In the genomic region with DNA sequence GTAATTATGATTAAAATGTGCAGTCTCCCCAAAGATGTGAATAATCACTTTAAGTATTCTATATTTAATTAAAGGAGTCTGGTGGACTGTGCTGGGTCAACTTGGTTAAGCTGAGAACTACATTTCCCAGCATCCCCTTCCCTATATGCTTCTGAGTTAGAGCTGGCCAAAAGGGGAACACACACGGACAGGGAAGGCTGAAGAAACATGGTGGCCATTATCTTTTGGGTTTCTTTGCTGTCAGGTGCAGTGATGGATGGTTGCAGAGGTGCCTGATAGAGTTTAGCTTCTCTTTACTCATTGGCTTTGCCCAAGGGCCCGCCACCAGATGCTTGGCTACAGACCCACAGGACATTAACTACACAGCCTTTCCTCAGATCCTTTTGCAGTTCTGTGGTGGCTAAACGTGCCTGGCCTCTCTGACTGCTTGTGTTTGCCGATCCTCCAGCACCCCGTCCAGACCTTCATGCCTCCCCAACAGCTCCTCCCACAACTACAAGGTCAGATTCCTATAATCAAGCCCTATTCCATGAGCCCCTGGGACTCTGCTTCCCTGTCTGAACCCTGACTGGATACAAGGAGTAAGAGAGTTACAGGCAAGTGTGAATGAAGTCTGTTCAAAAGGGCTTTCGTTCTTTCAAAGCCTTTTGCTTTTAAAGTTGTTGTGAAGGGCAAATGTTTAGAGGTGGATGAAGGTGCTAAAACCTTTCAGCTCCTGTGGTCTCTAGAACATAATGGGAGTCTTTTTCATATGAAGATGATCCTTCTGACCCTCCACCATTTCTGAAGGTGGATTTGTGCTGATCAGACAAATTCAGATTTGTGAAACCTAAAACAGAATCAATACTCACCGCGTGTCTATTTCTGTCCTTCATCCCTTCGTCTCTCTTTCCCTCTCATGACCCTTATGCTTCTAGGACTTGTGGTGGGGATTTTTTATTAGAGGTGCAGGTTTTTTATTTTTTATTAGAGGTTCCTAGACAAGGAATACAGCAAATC, we compare ENCODE assay signal across 2 cellular contexts.
TF ChIP-seq lines count a peak whose summit lies in the region.

No MANE protein-coding gene starts in this region.

TF ChIP-seq in GM23338, 12 proteins besides CTCF, POLR2A, EP300 and RAD21 (continued from another document):
- TF ChIP-seq ETS1 (IDR thresholded peaks at IDR 0.05) (no peak), ZNF331 (CRISPR knock-in tag; IDR thresholded peaks at IDR 0.05; ENCODE audit: low read depth) (no peak), POLR2AphosphoS5 (IDR thresholded peaks at IDR 0.05; ENCODE audit: low read depth) (no peak), JUNB (IDR thresholded peaks at IDR 0.05; ENCODE audit: unreplicated experiment) (no peak)

TF ChIP-seq in K562, 482 proteins besides CTCF, POLR2A, EP300 and RAD21 (continued from another document):
- TF ChIP-seq, protein P1, sequence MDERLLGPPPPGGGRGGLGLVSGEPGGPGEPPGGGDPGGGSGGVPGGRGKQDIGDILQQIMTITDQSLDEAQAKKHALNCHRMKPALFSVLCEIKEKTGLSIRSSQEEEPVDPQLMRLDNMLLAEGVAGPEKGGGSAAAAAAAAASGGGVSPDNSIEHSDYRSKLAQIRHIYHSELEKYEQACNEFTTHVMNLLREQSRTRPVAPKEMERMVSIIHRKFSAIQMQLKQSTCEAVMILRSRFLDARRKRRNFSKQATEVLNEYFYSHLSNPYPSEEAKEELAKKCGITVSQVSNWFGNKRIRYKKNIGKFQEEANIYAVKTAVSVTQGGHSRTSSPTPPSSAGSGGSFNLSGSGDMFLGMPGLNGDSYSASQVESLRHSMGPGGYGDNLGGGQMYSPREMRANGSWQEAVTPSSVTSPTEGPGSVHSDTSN (CRISPR knock-in tag; IDR thresholded peaks at IDR 0.05; ENCODE audit: low read depth) = 0 out of 2 replicates have a peak, but pooled peaks have one; percentile 31
- TF ChIP-seq, protein P1 (tag; conservative IDR thresholded peaks at IDR 0.05; ENCODE audit: low read depth) = peak; percentile 84
- TF ChIP-seq MAFK (IDR thresholded peaks at IDR 0.05; ENCODE audit: low read length) = peak; percentile 19; the same call in 1 of the 2 replicates
- no peak for TF ChIP-seq MTF1 (CRISPR knock-in tag; IDR thresholded peaks at IDR 0.05; ENCODE audit: borderline replicate concordance)
- peak; percentile 35; a peak in 2 of 4 replicates for TF ChIP-seq SIX5 (IDR thresholded peaks at IDR 0.05; ENCODE audit: borderline replicate concordance in 1 of 2, insufficient read depth in 1 of 2, low read depth in 1 of 2, low read length in 2 of 2)
- TF ChIP-seq, protein P2, sequence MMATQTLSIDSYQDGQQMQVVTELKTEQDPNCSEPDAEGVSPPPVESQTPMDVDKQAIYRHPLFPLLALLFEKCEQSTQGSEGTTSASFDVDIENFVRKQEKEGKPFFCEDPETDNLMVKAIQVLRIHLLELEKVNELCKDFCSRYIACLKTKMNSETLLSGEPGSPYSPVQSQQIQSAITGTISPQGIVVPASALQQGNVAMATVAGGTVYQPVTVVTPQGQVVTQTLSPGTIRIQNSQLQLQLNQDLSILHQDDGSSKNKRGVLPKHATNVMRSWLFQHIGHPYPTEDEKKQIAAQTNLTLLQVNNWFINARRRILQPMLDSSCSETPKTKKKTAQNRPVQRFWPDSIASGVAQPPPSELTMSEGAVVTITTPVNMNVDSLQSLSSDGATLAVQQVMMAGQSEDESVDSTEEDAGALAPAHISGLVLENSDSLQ (IDR thresholded peaks at IDR 0.05) = peak; percentile 78
- peak; percentile 60; the same call in 1 of the 2 replicates for TF ChIP-seq ZNF766 (CRISPR knock-in tag; conservative IDR thresholded peaks at IDR 0.05)
- no peak for TF ChIP-seq ETV6 (IDR thresholded peaks at IDR 0.05; ENCODE audit: borderline replicate concordance in 1 of 2, low read depth in 2 of 2, low read length in 1 of 2)
- TF ChIP-seq ETV6 (CRISPR knock-in tag; IDR thresholded peaks at IDR 0.05; ENCODE audit: borderline replicate concordance) = no peak
- peak; percentile 60 for TF ChIP-seq MAFF (IDR thresholded peaks at IDR 0.05; ENCODE audit: low read length)
- TF ChIP-seq ZNF316 (IDR thresholded peaks at IDR 0.05) = peak; percentile 81
